1 cellular context compared by ENCODE assay signal in the genomic region with DNA sequence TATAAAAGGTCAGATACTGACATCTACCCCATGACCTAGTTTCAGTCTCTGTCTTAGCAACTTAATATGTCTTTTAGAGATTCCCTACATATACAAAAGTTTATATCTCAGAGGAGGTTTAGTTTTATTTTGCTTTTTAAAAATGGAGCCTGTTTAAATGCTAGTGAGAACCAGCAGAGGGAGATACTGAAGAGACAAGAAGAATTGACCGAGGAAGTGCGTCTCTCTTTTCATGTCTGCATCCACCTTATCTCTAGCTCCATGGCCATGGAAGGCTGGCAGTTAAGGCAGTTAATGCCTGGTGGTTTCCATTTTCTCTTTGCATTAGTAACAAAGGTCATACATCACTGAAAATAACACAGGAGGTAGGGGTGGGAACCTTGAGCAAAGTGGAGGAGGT.
TF ChIP-seq lines count a peak whose summit lies in the region.

No MANE protein-coding gene starts in this region.

TF ChIP-seq in HCT116, 20 proteins besides CTCF, POLR2A, EP300 and RAD21:
- no peak for TF ChIP-seq YY1 (IDR thresholded peaks at IDR 0.05; ENCODE audit: extremely low read depth, insufficient replicate concordance, low read depth, low read length)
- TF ChIP-seq SP1 (IDR thresholded peaks at IDR 0.05; ENCODE audit: low read depth), result no peak
- TF ChIP-seq SIN3A (IDR thresholded peaks at IDR 0.05; ENCODE audit: low read depth), result no peak
